15 cellular contexts compared by ENCODE assay signal in the genomic region with DNA sequence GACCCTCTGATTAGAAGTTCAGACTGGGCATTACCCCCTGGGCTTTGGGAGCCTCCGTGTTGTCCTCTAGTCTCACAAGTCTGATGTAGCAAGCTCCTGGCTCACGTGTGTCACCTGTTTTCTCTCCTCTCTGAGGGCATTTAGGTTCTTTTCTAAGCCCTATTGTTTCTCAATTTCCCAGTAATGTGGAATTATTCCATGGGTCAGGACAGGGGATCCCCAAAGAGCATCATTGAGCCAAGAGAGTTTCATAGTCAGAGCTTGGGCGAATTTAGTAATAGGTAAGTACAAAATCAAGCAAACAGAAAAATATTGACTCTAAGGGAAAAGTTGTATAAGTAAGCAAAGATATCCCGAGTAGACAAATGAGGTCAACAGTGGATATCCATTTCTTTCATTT. TPM values are rescaled to one million over a fixed set of nuclear protein-coding genes. Genes with fewer than 3 reads are reported as not detected.
A peak's percentile ranks its signal among the peaks of the same experiment; 100 is the strongest.
DNase-seq lines count a peak whose midpoint lies in the region; ATAC-seq, FAIRE-seq and TF ChIP-seq lines count a peak whose summit lies in the region.
"Had no signal": no experiment of that assay in that cellular context is flagged by ENCODE, and none has a peak within 500 bp of the region (broad histone marks: within the 10 kb centered on the region; RNA-seq: fewer than 3 reads in every experiment).

No MANE protein-coding gene starts in this region.

- no peak for TF ChIP-seq POLR2A in spleen (IDR thresholded peaks at IDR 0.05)

- H3K36me3 Mint-ChIP-seq in T-helper 1 cell treated with Interleukin-12 subunit alpha and Interleukin-12 subunit beta and Interleukin-4 antibody, amounts not matched to agents 30 μg/mL and 1 μg/mL, for 36 hours (ENCODE audit: low read depth) = peaks cover 13% of the 10 kb centered on the region
- peaks cover 10% of the 10 kb centered on the region for H3K36me3 Mint-ChIP-seq in activated CD4-positive, alpha-beta memory T cell treated with anti-CD3 and anti-CD28 coated beads for 36 hours
- H3K36me3 Mint-ChIP-seq in glutamatergic neuron (ENCODE audit: unreplicated experiment) = no peaks in the 10 kb centered on the region

- no peak for FAIRE-seq in D721Med (lab: Jason Lieb, UNC)
- FAIRE-seq: HTR-8/SVneo, islet of Langerhans had no signal

- TF ChIP-seq CTCF in glutamatergic neuron (IDR thresholded peaks at IDR 0.05; ENCODE audit: partially characterized antibody, unreplicated experiment) (no peak), spleen (IDR thresholded peaks at IDR 0.05 in 8 of 11, conservative IDR thresholded peaks at IDR 0.05 in 3 of 11) (no peak), D721Med (IDR thresholded peaks at IDR 0.05; ENCODE audit: insufficient read depth, missing control alignments) (no peak)

- peaks cover 20 to 83% (median 42%) of the 10 kb centered on the region in 6 donors for H3K4me1 ChIP-seq in spleen
- H3K4me1 ChIP-seq: foreskin keratinocyte, tibial artery had no signal

- CTCF ChIA-PET in activated CD4-positive, alpha-beta memory T cell treated with anti-CD3 and anti-CD28 coated beads for 36 hours (lab: Charles Lee) = interaction anchor here (0.7 to 1.7 kb wide), 8 partner anchors 8 to 211 kb away, joined by 3 to 13 read pairs (median 4); a partner anchor contains a TSS

- WGBS in spleen, 5 donors = 70 to 79% (median 78%) methylated on average over 4 of the region's 4 CpGs

- H3K27me3 Mint-ChIP-seq in T-helper 1 cell treated with Interleukin-12 subunit alpha and Interleukin-12 subunit beta and Interleukin-4 antibody, amounts not matched to agents 30 μg/mL and 1 μg/mL, for 36 hours (ENCODE audit: low read depth) = no peaks in the 10 kb centered on the region
- H3K27me3 Mint-ChIP-seq in activated CD4-positive, alpha-beta memory T cell treated with anti-CD3 and anti-CD28 coated beads for 36 hours = no peaks in the 10 kb centered on the region
- peaks cover 8% of the 10 kb centered on the region for H3K27me3 Mint-ChIP-seq in glutamatergic neuron (ENCODE audit: unreplicated experiment)

- H3K4me3 ChIP-seq in spleen = no peak overlapping the region
- H3K4me3 ChIP-seq: tibial artery had no signal

- peak overlapping the region; percentile 32 to 85 (median 76) for H3K27ac ChIP-seq in spleen
- H3K27ac ChIP-seq: foreskin keratinocyte, tibial artery had no signal

- no peaks in the 10 kb centered on the region for H3K27me3 ChIP-seq in spleen (replicated peaks in 1 of 7)
- H3K27me3 ChIP-seq: foreskin keratinocyte, tibial artery had no signal

- H3K4me1 Mint-ChIP-seq in T-helper 1 cell treated with Interleukin-12 subunit alpha and Interleukin-12 subunit beta and Interleukin-4 antibody, amounts not matched to agents 30 μg/mL and 1 μg/mL, for 36 hours (ENCODE audit: low read depth) = peaks cover 32% of the 10 kb centered on the region
- peaks cover 16% of the 10 kb centered on the region for H3K4me1 Mint-ChIP-seq in activated CD4-positive, alpha-beta memory T cell treated with anti-CD3 and anti-CD28 coated beads for 36 hours (ENCODE audit: low read depth)
- peaks cover 6% of the 10 kb centered on the region for H3K4me1 Mint-ChIP-seq in glutamatergic neuron (ENCODE audit: low read depth, unreplicated experiment)

- POLR2A ChIA-PET in activated CD4-positive, alpha-beta memory T cell treated with anti-CD3 and anti-CD28 coated beads for 36 hours (lab: Charles Lee) = no interaction called here

- ATAC-seq in GM21717 (IDR thresholded peaks at IDR 0.05; ENCODE audit: unreplicated experiment) (no peak), GM21423 (IDR thresholded peaks at IDR 0.05; ENCODE audit: unreplicated experiment) (no peak)
- ATAC-seq: foreskin keratinocyte had no signal

- H3K27ac Mint-ChIP-seq in T-helper 1 cell treated with Interleukin-12 subunit alpha and Interleukin-12 subunit beta and Interleukin-4 antibody, amounts not matched to agents 30 μg/mL and 1 μg/mL, for 36 hours = peak overlapping the region; percentile 38
- H3K27ac Mint-ChIP-seq in activated CD4-positive, alpha-beta memory T cell treated with anti-CD3 and anti-CD28 coated beads for 36 hours = peak overlapping the region; percentile 18
- H3K27ac Mint-ChIP-seq in glutamatergic neuron (ENCODE audit: unreplicated experiment) = no peak overlapping the region

- no peaks in the 10 kb centered on the region for H3K9me3 ChIP-seq in spleen
- H3K9me3 ChIP-seq: tibial artery had no signal

- peaks cover 0 to 75% (median 9%) of the 10 kb centered on the region in 6 donors for H3K36me3 ChIP-seq in spleen

- H3K4me3 Mint-ChIP-seq in T-helper 1 cell treated with Interleukin-12 subunit alpha and Interleukin-12 subunit beta and Interleukin-4 antibody, amounts not matched to agents 30 μg/mL and 1 μg/mL, for 36 hours = no peak overlapping the region
- H3K4me3 Mint-ChIP-seq in activated CD4-positive, alpha-beta memory T cell treated with anti-CD3 and anti-CD28 coated beads for 36 hours = no peak overlapping the region
- peak overlapping the region; percentile 26 for H3K4me3 Mint-ChIP-seq in glutamatergic neuron (ENCODE audit: unreplicated experiment)

- DNase-seq in T-helper 1 cell (no peak), glutamatergic neuron (no peak), spleen (no peak), D721Med (ENCODE audit: insufficient read length, low spot score) (no peak)
- no peak for DNase-seq in activated CD4-positive, alpha-beta memory T cell treated with anti-CD3 and anti-CD28 coated beads for 36 hours
- DNase-seq: 8988T, foreskin keratinocyte, NCI-H1092, NCI-H510A had no signal

- H3K9me3 Mint-ChIP-seq in T-helper 1 cell treated with Interleukin-12 subunit alpha and Interleukin-12 subunit beta and Interleukin-4 antibody, amounts not matched to agents 30 μg/mL and 1 μg/mL, for 36 hours = no peaks in the 10 kb centered on the region
- H3K9me3 Mint-ChIP-seq in activated CD4-positive, alpha-beta memory T cell treated with anti-CD3 and anti-CD28 coated beads for 36 hours = no peaks in the 10 kb centered on the region
- H3K9me3 Mint-ChIP-seq in glutamatergic neuron (ENCODE audit: unreplicated experiment) = peaks cover 13% of the 10 kb centered on the region

- intact Hi-C loops in activated CD4-positive, alpha-beta memory T cell treated with anti-CD3 and anti-CD28 coated beads for 36 hours (cut with micrococcal nuclease) = no loop called here
- intact Hi-C loops in spleen (cut with DNase I; ENCODE audit: low total_unique reads) = no loop called here

RNA-seq across cellular contexts. Expression of a gene that starts 57.3 kb away (rescaled TPM):
- 10 to 100 TPM; 41.2 to 41.7 TPM for total RNA-seq in activated CD4-positive, alpha-beta memory T cell treated with anti-CD3 and anti-CD28 coated beads for 36 hours
- total RNA-seq in glutamatergic neuron (ENCODE audit: unreplicated experiment) (122 TPM), spleen (10 to 100 TPM; 54.0 to 76.2 (median 64.7) TPM)
- polyA plus RNA-seq in spleen = 10 to 100 TPM; 23.6 to 48.7 (median 27.8) TPM
